In genomic region chr9:136383436-136383835, GRCh38 we compare ENCODE assay signal across 25 cellular contexts. TPM values are rescaled to one million over a fixed set of nuclear protein-coding genes. Genes with fewer than 3 reads are reported as not detected.
DNase-seq lines count a peak whose midpoint lies in the region; ATAC-seq, FAIRE-seq and TF ChIP-seq lines count a peak whose summit lies in the region.
"Had no signal": no experiment of that assay in that cellular context is flagged by ENCODE, and none has a peak within 500 bp of the region (broad histone marks: within the 10 kb centered on the region; RNA-seq: fewer than 3 reads in every experiment).

No MANE protein-coding gene starts in this region.

- intact Hi-C loops in Panc1 (cut with micrococcal nuclease; ENCODE audit: unreplicated experiment) (no loop called here), lower lobe of right lung (cut with DNase I) (no loop called here)

- BruUV-seq in Panc1 (replicated peaks; lab: Mats Ljungman, UMichigan): no TSS peak

- H3K23ac ChIP-seq in neuronal stem cell (ENCODE audit: low read depth, low read length, poor library complexity): no peak overlapping the region

- H3K27ac ChIP-seq in Panc1 (ENCODE audit: low read length) (no peak overlapping the region), neuronal stem cell (replicated peaks; ENCODE audit: low read length) (no peak overlapping the region), lower lobe of right lung (no peak overlapping the region)
- H3K27ac ChIP-seq: BLaER1 had no signal

- H2AFZ ChIP-seq in neuronal stem cell (ENCODE audit: low read length): no peak overlapping the region

- no peak overlapping the region for H2AK5ac ChIP-seq in neuronal stem cell (ENCODE audit: low read depth, low read length)

- H3K27me3 ChIP-seq in Panc1 (ENCODE audit: control insufficient read depth, insufficient read depth, low read length) (no peaks in the 10 kb centered on the region), neuronal stem cell (ENCODE audit: control insufficient read depth in 3 of 3, insufficient read depth in 3 of 3, low read depth in 1 of 3, low read length in 3 of 3) (no peaks in the 10 kb centered on the region), lower lobe of right lung (ENCODE audit: low read depth) (no peaks in the 10 kb centered on the region)
- H3K27me3 ChIP-seq: BE2C, BLaER1 had no signal

- no peak for DNase-seq in GM12892 (ENCODE audit: insufficient read length)
- no peak for DNase-seq in Panc1 (ENCODE audit: low read depth, low spot score)
- no peak for DNase-seq in neuronal stem cell (ENCODE audit: low spot score)
- DNase-seq in lower lobe of right lung: no peak
- DNase-seq: 8988T; ACHN; BE2C; C1 segment of cervical spinal cord; CD4-positive, alpha-beta memory T cell; CD4-positive, CD25-positive, alpha-beta regulatory T cell; CD8-positive, alpha-beta memory T cell; COR-L47; DMS 273 treated with DMSO at 0.1 percent for 48 hours; DMS153; DMS53; DMS79; DND-41; EL; GDM1 had no signal

- POLR2A ChIA-PET in Panc1 (lab: Charles Lee): no interaction called here

- CTCF ChIA-PET in Panc1 (lab: Charles Lee): no interaction called here

- no peak overlapping the region for H2BK15ac ChIP-seq in neuronal stem cell (ENCODE audit: low read length)

- TF ChIP-seq POLR2A in GM12892 (IDR thresholded peaks at IDR 0.05; ENCODE audit: low read depth, low read length): 0 out of 2 replicates have a peak, but pooled peaks have one; percentile 18

- FAIRE-seq in GM12892 (lab: Jason Lieb, UNC): no peak
- FAIRE-seq: A204.1, GM12878, GM19239 had no signal

- peak overlapping the region; percentile 92 for H4K8ac ChIP-seq in neuronal stem cell (ENCODE audit: low read depth, low read length)

- no peaks in the 10 kb centered on the region for H3K79me1 ChIP-seq in neuronal stem cell (ENCODE audit: low read depth, low read length)

- ATAC-seq in Panc1 (0 out of 2 replicates have a peak, but pooled peaks have one; percentile 36), HG03378 (IDR thresholded peaks at IDR 0.05; ENCODE audit: unreplicated experiment) (no peak), lower lobe of right lung (no peak), HG02973 (IDR thresholded peaks at IDR 0.05; ENCODE audit: unreplicated experiment) (no peak)
- ATAC-seq: GM12878 had no signal

- in situ Hi-C loops in Panc1 (cut with HindIII; ENCODE audit: low pct_unique_long_range_greater_than_20kb, low sequenced_read_pairs): no loop called here

- no peak overlapping the region for H3K14ac ChIP-seq in neuronal stem cell (ENCODE audit: low read length)

- H3K9me3 ChIP-seq in Panc1 (ENCODE audit: control insufficient read depth, insufficient read depth, low read depth, low read length): no peaks in the 10 kb centered on the region
- H3K9me3 ChIP-seq in neuronal stem cell (replicated peaks in 1 of 2; ENCODE audit: control insufficient read depth in 2 of 2, insufficient read depth in 1 of 2, low read depth in 1 of 2, low read length in 2 of 2): no peaks in the 10 kb centered on the region
- no peaks in the 10 kb centered on the region for H3K9me3 ChIP-seq in lower lobe of right lung
- H3K9me3 ChIP-seq: BE2C, BLaER1 had no signal

- H3K4ac ChIP-seq in neuronal stem cell (ENCODE audit: low read length): no peak overlapping the region

- no peak overlapping the region for H2BK5ac ChIP-seq in neuronal stem cell (ENCODE audit: low read length)

- H3K4me3 ChIP-seq in Panc1 (ENCODE audit: low read depth in 2 of 2, low read length in 2 of 2) (no peak overlapping the region), neuronal stem cell (ENCODE audit: low read length in 2 of 2) (no peak overlapping the region), lower lobe of right lung (no peak overlapping the region)
- H3K4me3 ChIP-seq: BLaER1, GM12878 had no signal

- H3K36me3 ChIP-seq in Panc1 (ENCODE audit: control insufficient read depth, insufficient read depth, low read length) (no peaks in the 10 kb centered on the region), neuronal stem cell (replicated peaks in 1 of 2; ENCODE audit: control insufficient read depth in 2 of 2, insufficient read depth in 2 of 2, low read length in 2 of 2) (peaks cover 57 to 92% of the 10 kb centered on the region in 2 donors), lower lobe of right lung (peaks cover 89% of the 10 kb centered on the region)

- no peak overlapping the region for H3K4me2 ChIP-seq in neuronal stem cell (ENCODE audit: insufficient read depth, low read length, poor library complexity, severe bottlenecking)
- H3K4me2 ChIP-seq: BLaER1 had no signal

- no CpG with 5 or more reads among the region's 20 CpGs for WGBS in neuronal stem cell (ENCODE audit: extremely low coverage in 2 of 2, insufficient read length in 2 of 2, insufficient replicate concordance in 1 of 2), 2 donors

- no peaks in the 10 kb centered on the region for H3K4me1 ChIP-seq in Panc1 (ENCODE audit: control insufficient read depth, insufficient read depth, low read length)
- H3K4me1 ChIP-seq in neuronal stem cell (ENCODE audit: control insufficient read depth in 2 of 2, insufficient read depth in 1 of 2, low read depth in 1 of 2, low read length in 2 of 2): no peaks in the 10 kb centered on the region
- H3K4me1 ChIP-seq in lower lobe of right lung: no peaks in the 10 kb centered on the region
- H3K4me1 ChIP-seq: BE2C had no signal

- no peak for TF ChIP-seq CTCF in Panc1 (IDR thresholded peaks at IDR 0.05)
- TF ChIP-seq CTCF in lower lobe of right lung (IDR thresholded peaks at IDR 0.05): no peak

- H3K9ac ChIP-seq in neuronal stem cell (ENCODE audit: low read depth, low read length, poor library complexity): no peak overlapping the region
- H3K9ac ChIP-seq: BLaER1 had no signal

- H2BK12ac ChIP-seq in neuronal stem cell (ENCODE audit: low read length): no peak overlapping the region

- H2BK120ac ChIP-seq in neuronal stem cell (ENCODE audit: low read depth, low read length): no peak overlapping the region

- H3K18ac ChIP-seq in neuronal stem cell (ENCODE audit: low read length): no peak overlapping the region

- no peak overlapping the region for H4K91ac ChIP-seq in neuronal stem cell (ENCODE audit: low read depth, low read length, poor library complexity)

RNA-seq across cellular contexts. Expression of gene CARD9, which starts 10.0 kb away (rescaled TPM):
- polyA plus RNA-seq in GM12892 (2012; ENCODE audit: missing spikeins): 2.7 TPM
- total RNA-seq in Panc1 (2021; ENCODE audit: unreplicated experiment): 1.7 TPM
- 1.1 TPM for polyA plus RNA-seq in Panc1 (2012; ENCODE audit: insufficient read length)
- 0.14 TPM for polyA plus RNA-seq in neuronal stem cell (2013, experiment 1 of 2)
- 0.17 TPM for polyA plus RNA-seq in neuronal stem cell (2013, experiment 2 of 2)
- total RNA-seq in lower lobe of right lung: 15.0 TPM
- polyA plus RNA-seq: CD8-positive, alpha-beta memory T cell had no signal

RNA-seq across cellular contexts. Expression of gene SNAPC4, which starts 16.5 kb away (rescaled TPM):
- polyA plus RNA-seq in GM12892 (2012; ENCODE audit: missing spikeins): 7.4 TPM
- total RNA-seq in Panc1 (2021; ENCODE audit: unreplicated experiment) (10.8 TPM), lower lobe of right lung (7.4 TPM)
- 13.4 TPM for polyA plus RNA-seq in Panc1 (2012; ENCODE audit: insufficient read length)
- polyA plus RNA-seq in neuronal stem cell (2013, experiment 1 of 2): 7.2 TPM
- 7.1 TPM for polyA plus RNA-seq in neuronal stem cell (2013, experiment 2 of 2)

RNA-seq across cellular contexts. Expression of gene DNLZ, which starts 19.9 kb away (rescaled TPM):
- 2.3 TPM for polyA plus RNA-seq in GM12892 (2012; ENCODE audit: missing spikeins)
- total RNA-seq in Panc1 (2021; ENCODE audit: unreplicated experiment) (26.5 TPM), lower lobe of right lung (12.9 TPM)
- 37.5 TPM for polyA plus RNA-seq in Panc1 (2012; ENCODE audit: insufficient read length)
- 6.7 TPM for polyA plus RNA-seq in neuronal stem cell (2013, experiment 1 of 2)
- 6.9 TPM for polyA plus RNA-seq in neuronal stem cell (2013, experiment 2 of 2)

RNA-seq across cellular contexts. Expression of gene ENTR1, which starts 27.0 kb away (rescaled TPM):
- 39.6 TPM for polyA plus RNA-seq in GM12892 (2012; ENCODE audit: missing spikeins)
- 90.8 TPM for total RNA-seq in Panc1 (2021; ENCODE audit: unreplicated experiment)
- polyA plus RNA-seq in Panc1 (2012; ENCODE audit: insufficient read length): 64.8 TPM
- 53.7 TPM for polyA plus RNA-seq in neuronal stem cell (2013, experiment 1 of 2)
- 51.2 TPM for polyA plus RNA-seq in neuronal stem cell (2013, experiment 2 of 2)
- 34.3 TPM for total RNA-seq in lower lobe of right lung

RNA-seq across cellular contexts. Expression of gene PMPCA, which starts 27.0 kb away (rescaled TPM):
- 67.6 TPM for polyA plus RNA-seq in GM12892 (2012; ENCODE audit: missing spikeins)
- total RNA-seq in Panc1 (2021; ENCODE audit: unreplicated experiment) (60.9 TPM), lower lobe of right lung (43.2 TPM)
- polyA plus RNA-seq in Panc1 (2012; ENCODE audit: insufficient read length): 72.4 TPM
- 37.1 TPM for polyA plus RNA-seq in neuronal stem cell (2013, experiment 1 of 2)
- 37.8 TPM for polyA plus RNA-seq in neuronal stem cell (2013, experiment 2 of 2)
